8 cellular contexts compared by ENCODE assay signal in genomic region chr12:120437735-120438494, GRCh38. TPM values are rescaled to one million over a fixed set of nuclear protein-coding genes. Genes with fewer than 3 reads are reported as not detected.
DNase-seq lines count a peak whose midpoint lies in the region; ATAC-seq, FAIRE-seq and TF ChIP-seq lines count a peak whose summit lies in the region.

COX6A1 (plus strand) TSS chr12:120438113; CDS start chr12:120438127, 14 bp downstream.

- intact Hi-C loops in Right ventricle myocardium inferior (cut with DNase I) (loop anchor here (2.0 kb wide), 1 partner anchor 91 kb away; the partner anchor contains the start of gene COQ5), pancreas (cut with DNase I) (no loop called here), tibial artery (cut with DNase I; ENCODE audit: low total_unique reads) (no loop called here)

- WGBS in pancreas, 2 donors, result 1% methylated on average over 50 to 59 of the region's 59 CpGs

- H3K4me3 ChIP-seq in SU-DHL-6 (ENCODE audit: insufficient read depth, low read length, poor library complexity, severe bottlenecking) (peak within 1 kb of the TSS; percentile 83), pancreas (peak within 1 kb of the TSS; percentile 42 to 90 (median 66)), tibial artery (peak within 1 kb of the TSS; percentile 62 to 91)

- POLR2A ChIA-PET in activated naive CD8-positive, alpha-beta T cell treated with anti-CD3 and anti-CD28 coated beads, Interleukin-2, amount 10 ng/mL, durations not matched to agents 7 days and 5 days (lab: Charles Lee), result interaction anchor here (0.6 to 2.2 kb wide), 10 partner anchors 27 to 249 kb away, joined by 3 to 12 read pairs (median 4); partner anchors contain the start of genes MLEC, RNU4-1, RNU4-2 and RPLP0

- H3K27me3 Mint-ChIP-seq in activated naive CD8-positive, alpha-beta T cell treated with anti-CD3 and anti-CD28 coated beads, Interleukin-2, amount 10 ng/mL, durations not matched to agents 7 days and 5 days, result no peaks in the 10 kb centered on the region

- H3K4me1 Mint-ChIP-seq in activated naive CD8-positive, alpha-beta T cell treated with anti-CD3 and anti-CD28 coated beads, Interleukin-2, amount 10 ng/mL, durations not matched to agents 7 days and 5 days, result peaks cover 26% of the 10 kb centered on the region

- peak within 1 kb of the TSS; percentile 70 for H3K27ac ChIP-seq in SU-DHL-6 (ENCODE audit: low read depth, low read length)
- H3K27ac ChIP-seq in pancreas, result peak within 1 kb of the TSS; percentile 9 to 72 (median 58)
- H3K27ac ChIP-seq in tibial artery, result peak within 1 kb of the TSS; percentile 81 to 88

- DNase-seq in NCI-H128 (lab: John Stamatoyannopoulos, UW; ENCODE audit: unreplicated experiment) (peak; percentile 99), Right ventricle myocardium inferior (ENCODE audit: missing footprints) (peak; percentile 96), pancreas (peak; percentile 88 to 98 (median 96)), tibial artery (peak; percentile 93 to 94)
- peak; percentile 91 for DNase-seq in activated naive CD8-positive, alpha-beta T cell treated with anti-CD3 and anti-CD28 coated beads, Interleukin-2, amount 10 ng/mL, durations not matched to agents 7 days and 5 days

- 0 out of 2 replicates have a peak, but pooled peaks cover 5% of the 10 kb centered on the region for H4K20me1 ChIP-seq in SU-DHL-6 (ENCODE audit: low read depth, low read length)

- peaks cover 6% of the 10 kb centered on the region for H3K36me3 Mint-ChIP-seq in activated naive CD8-positive, alpha-beta T cell treated with anti-CD3 and anti-CD28 coated beads, Interleukin-2, amount 10 ng/mL, durations not matched to agents 7 days and 5 days

- peak within 1 kb of the TSS; percentile 99 for H3K4me3 Mint-ChIP-seq in activated naive CD8-positive, alpha-beta T cell treated with anti-CD3 and anti-CD28 coated beads, Interleukin-2, amount 10 ng/mL, durations not matched to agents 7 days and 5 days

- H3K4me2 ChIP-seq in SU-DHL-6 (ENCODE audit: low read depth, low read length, poor library complexity, severe bottlenecking), result peak within 1 kb of the TSS; percentile 100

- TF ChIP-seq CTCF in GM12872 (IDR thresholded peaks at IDR 0.05; ENCODE audit: insufficient read depth, low read depth, low read length) (peak; percentile 30; the same call in 1 of the 3 replicates), SU-DHL-6 (IDR thresholded peaks at IDR 0.05; ENCODE audit: insufficient read depth, low read length, poor library complexity, severe bottlenecking) (no peak), pancreas (IDR thresholded peaks at IDR 0.05) (no peak), tibial artery (IDR thresholded peaks at IDR 0.05) (no peak)

- H3K4me1 ChIP-seq in pancreas (peaks cover 10 to 11% (median 10%) of the 10 kb centered on the region in 3 donors), tibial artery (peaks cover 0 to 19% (median 14%) of the 10 kb centered on the region in 4 donors)

- H3K9ac ChIP-seq in SU-DHL-6 (ENCODE audit: low read length), result peak within 1 kb of the TSS; percentile 69

- H3K79me2 ChIP-seq in SU-DHL-6 (ENCODE audit: insufficient read depth, low read length), result peaks cover 28% of the 10 kb centered on the region

- no peaks in the 10 kb centered on the region for H3K27me3 ChIP-seq in SU-DHL-6 (ENCODE audit: low read length)
- H3K27me3 ChIP-seq in pancreas, result no peaks in the 10 kb centered on the region
- peaks cover 0 to 12% of the 10 kb centered on the region in 2 donors for H3K27me3 ChIP-seq in tibial artery

- H3K9me3 Mint-ChIP-seq in activated naive CD8-positive, alpha-beta T cell treated with anti-CD3 and anti-CD28 coated beads, Interleukin-2, amount 10 ng/mL, durations not matched to agents 7 days and 5 days, result no peaks in the 10 kb centered on the region

- peaks cover 7% of the 10 kb centered on the region; the same call in 1 of the 2 replicates for H3F3A ChIP-seq in SU-DHL-6 (ENCODE audit: insufficient read depth)

- H3K36me3 ChIP-seq in SU-DHL-6 (ENCODE audit: low read length) (no peaks in the 10 kb centered on the region), pancreas (peaks cover 0 to 20% (median 5%) of the 10 kb centered on the region in 3 donors), tibial artery (peaks cover 2 to 30% (median 19%) of the 10 kb centered on the region in 3 donors)

- H3K9me3 ChIP-seq in SU-DHL-6 (ENCODE audit: insufficient read depth, low read length) (no peaks in the 10 kb centered on the region), pancreas (no peaks in the 10 kb centered on the region), tibial artery (no peaks in the 10 kb centered on the region)

- H2AFZ ChIP-seq in SU-DHL-6 (ENCODE audit: low read depth, low read length, severe bottlenecking), result peak within 1 kb of the TSS; percentile 95

- FAIRE-seq in pancreas (lab: Jason Lieb, UNC), result no peak

- H3K9me2 ChIP-seq in SU-DHL-6 (replicated peaks; ENCODE audit: insufficient read depth, low read length), result no peaks in the 10 kb centered on the region

- ATAC-seq in HG02678 (IDR thresholded peaks at IDR 0.05; ENCODE audit: unreplicated experiment), result peak; percentile 97
- ATAC-seq in activated naive CD8-positive, alpha-beta T cell treated with anti-CD3 and anti-CD28 coated beads, Interleukin-2, amount 10 ng/mL, durations not matched to agents 7 days and 5 days (ENCODE audit: low read depth), result peak; percentile 97
- peak; percentile 99 for ATAC-seq in Right ventricle myocardium inferior
- ATAC-seq in pancreas, result peak; percentile 95 to 99 (median 96)

- peak within 1 kb of the TSS; percentile 95 for H3K27ac Mint-ChIP-seq in activated naive CD8-positive, alpha-beta T cell treated with anti-CD3 and anti-CD28 coated beads, Interleukin-2, amount 10 ng/mL, durations not matched to agents 7 days and 5 days

RNA-seq across cellular contexts. Expression of gene COX6A1, which starts in this region (rescaled TPM):
- total RNA-seq in activated naive CD8-positive, alpha-beta T cell treated with anti-CD3 and anti-CD28 coated beads, Interleukin-2, amount 10 ng/mL, durations not matched to agents 7 days and 5 days, result 100 to 1,000 TPM; 248 to 276 TPM
- 135 TPM for total RNA-seq in Right ventricle myocardium inferior
- total RNA-seq in pancreas, result 100 to 1,000 TPM; 118 to 149 (median 137) TPM
- 100 to 1,000 TPM; 296 to 324 TPM for polyA plus RNA-seq in pancreas

Comparison
In these comparisons a context has a peak if more than half of its experiments do, and no peak if none do; other contexts are left out.
1. Peak in every context shown above with its lines: DNase-seq, ATAC-seq, H3K4me3 ChIP-seq and H3K27ac ChIP-seq.